In the genomic region with DNA sequence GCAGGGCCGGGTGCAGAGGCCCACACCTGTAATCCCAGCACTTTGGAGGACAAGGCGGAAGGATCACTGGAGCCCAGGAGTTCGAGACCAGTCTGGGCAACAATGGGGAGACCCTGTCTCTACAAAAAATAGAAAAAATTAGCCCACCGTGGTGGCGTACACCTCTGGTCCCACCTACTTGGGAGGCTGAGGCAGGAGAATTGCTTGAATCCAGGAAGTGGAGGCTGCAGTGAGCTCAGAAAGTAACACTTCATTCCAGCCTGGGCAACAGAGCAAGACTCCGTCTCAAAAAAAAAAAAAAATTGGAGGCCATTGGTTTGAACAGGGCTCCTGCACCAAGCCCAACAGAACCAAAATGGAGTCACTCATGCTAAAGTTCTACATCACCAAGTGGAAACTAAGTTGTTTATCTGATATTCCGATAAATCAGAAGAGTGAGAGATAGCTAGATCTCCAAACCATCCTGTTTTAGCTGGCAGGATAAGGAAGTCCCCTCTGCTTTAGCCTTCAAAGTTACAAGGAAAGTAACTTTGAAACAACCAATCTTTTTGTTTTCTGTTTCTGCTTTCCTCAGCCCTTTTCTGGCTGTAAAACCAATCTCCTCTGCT, we compare ENCODE assay signal across 1 cellular context.
TF ChIP-seq lines count a peak whose summit lies in the region.

No MANE protein-coding gene starts in this region.

TF ChIP-seq in GM23338, 12 proteins besides CTCF, POLR2A, EP300 and RAD21 (continued from another document):
- no peak for TF ChIP-seq ZNF462 (CRISPR knock-in tag; IDR thresholded peaks at IDR 0.05)
